ENCODE assay signal across 1 cellular context in genomic region chr2:215498411-215498810, GRCh38.
TF ChIP-seq lines count a peak whose summit lies in the region.

No MANE protein-coding gene starts in this region.

TF ChIP-seq in H1, 55 proteins besides CTCF, POLR2A, EP300 and RAD21 (continued from another document):
- TF ChIP-seq GABPA (IDR thresholded peaks at IDR 0.05; ENCODE audit: borderline replicate concordance, insufficient read depth, low read length), result no peak
- TF ChIP-seq SIX5 (IDR thresholded peaks at IDR 0.05; ENCODE audit: low read depth, low read length), result no peak
- TF ChIP-seq PHF8 (conservative IDR thresholded peaks at IDR 0.05; ENCODE audit: low read depth, low read length), result no peak
- TF ChIP-seq FOSL1 (IDR thresholded peaks at IDR 0.05; ENCODE audit: insufficient read depth, low read depth, low read length), result no peak
- no peak for TF ChIP-seq ATF2 (IDR thresholded peaks at IDR 0.05; ENCODE audit: low read length)
TF ChIP-seq in H1: peak in this region for 0.
